In genomic region chr3:197794115-197794514, GRCh38 we compare ENCODE assay signal across 24 cellular contexts. TPM values are rescaled to one million over a fixed set of nuclear protein-coding genes. Genes with fewer than 3 reads are reported as not detected.
DNase-seq lines count a peak whose midpoint lies in the region; ATAC-seq, FAIRE-seq and TF ChIP-seq lines count a peak whose summit lies in the region.
"Had no signal": no experiment of that assay in that cellular context is flagged by ENCODE, and none has a peak within 500 bp of the region (broad histone marks: within the 10 kb centered on the region; RNA-seq: fewer than 3 reads in every experiment).

No MANE protein-coding gene starts in this region.

- no peak for ATAC-seq in IMR-90 (ENCODE audit: low read depth)
- peak; percentile 33 for ATAC-seq in GM12878
- ATAC-seq: K562, left lobe of liver, right cardiac atrium had no signal

- in situ Hi-C loops in IMR-90 (cut with MboI; ENCODE audit: low sequenced_read_pairs) (no loop called here), GM12878 (cut with MboI) (no loop called here)

- H2BK5ac ChIP-seq in IMR-90 (ENCODE audit: low read depth, low read length, poor library complexity, severe bottlenecking) (no peak overlapping the region), trophoblast cell (ENCODE audit: low read depth, low read length, poor library complexity) (no peak overlapping the region)

- H3K27me3 ChIP-seq in DOHH2 (ENCODE audit: control insufficient read depth, low read length): no peaks in the 10 kb centered on the region
- no peaks in the 10 kb centered on the region for H3K27me3 ChIP-seq in IMR-90 (ENCODE audit: control insufficient read depth, insufficient read depth, low read length)
- no peaks in the 10 kb centered on the region for H3K27me3 ChIP-seq in GM12878 (replicated peaks in 1 of 2; ENCODE audit: control insufficient read depth in 2 of 2, insufficient read depth in 2 of 2, low read length in 1 of 2)
- no peaks in the 10 kb centered on the region for H3K27me3 ChIP-seq in trophoblast cell (ENCODE audit: insufficient read depth, low read length)
- no peaks in the 10 kb centered on the region for H3K27me3 ChIP-seq in Caco-2 (replicated peaks; ENCODE audit: control insufficient read depth, insufficient read depth, low read length)
- H3K27me3 ChIP-seq: esophagus squamous epithelium, transverse colon had no signal

- H3K4me3 Mint-ChIP-seq in Caco-2 (ENCODE audit: unreplicated experiment): no peak overlapping the region
- H3K4me3 Mint-ChIP-seq in T-helper 2 cell treated with Interferon-gamma antibody and Interleukin-4, amounts not matched to agents 5 μg/mL and 100 μg/mL, for 36 hours: no peak overlapping the region

- no peak overlapping the region for H3K4ac ChIP-seq in IMR-90 (ENCODE audit: low read depth, low read length)
- peak overlapping the region; percentile 86 for H3K4ac ChIP-seq in trophoblast cell (ENCODE audit: low read depth, low read length)

- H3K36me3 Mint-ChIP-seq in Caco-2 (ENCODE audit: insufficient read depth, unreplicated experiment): peaks cover 9% of the 10 kb centered on the region
- peaks cover 9% of the 10 kb centered on the region for H3K36me3 Mint-ChIP-seq in T-helper 2 cell treated with Interferon-gamma antibody and Interleukin-4, amounts not matched to agents 5 μg/mL and 100 μg/mL, for 36 hours (ENCODE audit: low read depth)

- H3K9ac ChIP-seq in IMR-90 (ENCODE audit: low read depth, low read length) (no peak overlapping the region), GM12878 (ENCODE audit: control insufficient read depth, insufficient read depth, low read length) (no peak overlapping the region), trophoblast cell (ENCODE audit: low read length) (no peak overlapping the region)

- RAD21 ChIA-PET in GM12878 (lab: Charles Lee; ENCODE audit: unreplicated experiment): interaction anchor here (1.2 to 6.2 kb wide), 5 partner anchors 8 to 63 kb away, joined by 3 to 53 read pairs (median 5); no protein-coding TSS in a partner anchor

- no peaks in the 10 kb centered on the region for H3K9me3 Mint-ChIP-seq in Caco-2 (ENCODE audit: unreplicated experiment)
- H3K9me3 Mint-ChIP-seq in T-helper 2 cell treated with Interferon-gamma antibody and Interleukin-4, amounts not matched to agents 5 μg/mL and 100 μg/mL, for 36 hours: no peaks in the 10 kb centered on the region
- H3K9me3 Mint-ChIP-seq: central memory CD8-positive, alpha-beta T cell had no signal

- intact Hi-C loops in IMR-90 (cut with micrococcal nuclease): no loop called here
- intact Hi-C loops in GM12878 (cut with micrococcal nuclease; ENCODE audit: unreplicated experiment): no loop called here
- intact Hi-C loops in Caco-2 (cut with micrococcal nuclease; ENCODE audit: unreplicated experiment): no loop called here

- H2BK15ac ChIP-seq in IMR-90 (ENCODE audit: low read depth, low read length): no peak overlapping the region

- H2AFZ ChIP-seq in IMR-90 (replicated peaks; ENCODE audit: low read length, poor library complexity) (no peak overlapping the region), GM12878 (ENCODE audit: control insufficient read depth, low read depth, low read length) (no peak overlapping the region), trophoblast cell (ENCODE audit: insufficient read depth, low read length, poor library complexity) (no peak overlapping the region)

- no peak overlapping the region for H3K56ac ChIP-seq in IMR-90 (ENCODE audit: extremely low read depth, insufficient read depth, low read length)

- no peak overlapping the region for H4K8ac ChIP-seq in IMR-90 (ENCODE audit: low read depth in 2 of 2, low read length in 2 of 2)
- H4K8ac ChIP-seq in trophoblast cell (ENCODE audit: low read depth, low read length): no peak overlapping the region

- no peak for TF ChIP-seq POLR2A in IMR-90 (IDR thresholded peaks at IDR 0.05; ENCODE audit: low read depth, low read length)
- TF ChIP-seq POLR2A in GM12878 (IDR thresholded peaks at IDR 0.05; ENCODE audit: low read depth, low read length): no peak

- TF ChIP-seq CTCF in DOHH2 (IDR thresholded peaks at IDR 0.05; ENCODE audit: low read depth, low read length, poor library complexity, severe bottlenecking): no peak
- TF ChIP-seq CTCF in IMR-90 (conservative IDR thresholded peaks at IDR 0.05; ENCODE audit: low read depth, low read length): no peak
- TF ChIP-seq CTCF in GM12878 (IDR thresholded peaks at IDR 0.05 in 2 of 3, conservative IDR thresholded peaks at IDR 0.05 in 1 of 3; ENCODE audit: control insufficient read depth in 2 of 3, extremely low read depth in 1 of 3, insufficient read depth in 1 of 3, low read depth in 3 of 3, low read length in 3 of 3): no peak
- TF ChIP-seq CTCF in Caco-2 (IDR thresholded peaks at IDR 0.05; ENCODE audit: insufficient read depth in 1 of 2, low read depth in 1 of 2, low read length in 1 of 2, severe bottlenecking in 1 of 2, unreplicated experiment in 1 of 2): no peak

- no peaks in the 10 kb centered on the region for H3K4me1 Mint-ChIP-seq in Caco-2 (ENCODE audit: low read depth, unreplicated experiment)
- H3K4me1 Mint-ChIP-seq in T-helper 2 cell treated with Interferon-gamma antibody and Interleukin-4, amounts not matched to agents 5 μg/mL and 100 μg/mL, for 36 hours (ENCODE audit: low read depth): peaks cover 35% of the 10 kb centered on the region

- H3K4me3 ChIP-seq in DOHH2 (ENCODE audit: low read length) (peak overlapping the region; percentile 54), IMR-90 (ENCODE audit: insufficient read depth, low read depth, low read length) (no peak overlapping the region), GM12878 (peak overlapping the region; percentile 70), trophoblast cell (ENCODE audit: low read depth, low read length) (no peak overlapping the region), Caco-2 (ENCODE audit: low read depth, low read length) (no peak overlapping the region)
- H3K4me3 ChIP-seq: K562, transverse colon had no signal

- H3K36me3 ChIP-seq in DOHH2 (ENCODE audit: control insufficient read depth, low read length) (peaks cover 4% of the 10 kb centered on the region), IMR-90 (ENCODE audit: control insufficient read depth, insufficient read depth, low read length) (no peaks in the 10 kb centered on the region), GM12878 (ENCODE audit: control insufficient read depth in 2 of 2, insufficient read depth in 2 of 2, low read length in 1 of 2) (no peaks in the 10 kb centered on the region), trophoblast cell (ENCODE audit: control insufficient read depth in 1 of 2, insufficient read depth in 2 of 2, low read length in 2 of 2) (no peaks in the 10 kb centered on the region), Caco-2 (ENCODE audit: control insufficient read depth, insufficient read depth, low read length) (no peaks in the 10 kb centered on the region)
- H3K36me3 ChIP-seq: esophagus squamous epithelium, transverse colon had no signal

- H3K79me2 ChIP-seq in DOHH2 (ENCODE audit: control insufficient read depth, low read length) (peaks cover 86% of the 10 kb centered on the region), GM12878 (ENCODE audit: control insufficient read depth, insufficient read depth, low read length) (peaks cover 87% of the 10 kb centered on the region), trophoblast cell (ENCODE audit: control insufficient read depth, insufficient read depth, low read length, poor library complexity) (peaks cover 12% of the 10 kb centered on the region)

- no CpG with 5 or more reads among the region's 1 CpG for WGBS in IMR-90 (ENCODE audit: extremely low coverage in 2 of 2, insufficient read length in 1 of 2), 2 experiments
- WGBS in GM12878 (ENCODE audit: insufficient coverage, insufficient replicate concordance, low lambda C conversion rate, missing lambda C conversion rate): 6% methylated on average over 1 of the region's 1 CpG
- no CpG with 5 or more reads among the region's 1 CpG for WGBS in trophoblast cell (ENCODE audit: extremely low coverage, insufficient coverage, insufficient read length)

- H3K4me1 ChIP-seq in DOHH2 (ENCODE audit: control insufficient read depth, low read length) (peaks cover 70% of the 10 kb centered on the region), IMR-90 (ENCODE audit: control insufficient read depth, insufficient read depth, low read length) (peaks cover 11% of the 10 kb centered on the region), GM12878 (ENCODE audit: control insufficient read depth, insufficient read depth, low read length) (peaks cover 35% of the 10 kb centered on the region; the same call in 1 of the 2 replicates), trophoblast cell (ENCODE audit: control insufficient read depth in 1 of 2, insufficient read depth in 2 of 2, low read length in 2 of 2) (peaks cover 0 to 1% of the 10 kb centered on the region in 2 experiments), Caco-2 (no peaks in the 10 kb centered on the region)

- CTCF ChIA-PET in IMR-90 (lab: Yijun Ruan, JAX) (no interaction called here), GM12878 (lab: Yijun Ruan, JAX) (interaction anchor here (1.3 to 2.3 kb wide), 2 partner anchors 9 to 82 kb away, joined by 3 to 10 read pairs; no protein-coding TSS in a partner anchor), Caco-2 (lab: Charles Lee) (no interaction called here)

- no peak overlapping the region for H2AK5ac ChIP-seq in IMR-90 (ENCODE audit: low read depth, low read length)
- H2AK5ac ChIP-seq in trophoblast cell (ENCODE audit: low read length): no peak overlapping the region

- H3K9me1 ChIP-seq in IMR-90 (ENCODE audit: insufficient read depth, low read length): peaks cover 12% of the 10 kb centered on the region

- H3K4me2 ChIP-seq in DOHH2 (ENCODE audit: low read length): peak overlapping the region; percentile 61
- H3K4me2 ChIP-seq in IMR-90 (ENCODE audit: low read depth, low read length): no peak overlapping the region
- peak overlapping the region; percentile 65 for H3K4me2 ChIP-seq in GM12878 (ENCODE audit: control insufficient read depth, insufficient read depth)
- no peak overlapping the region for H3K4me2 ChIP-seq in trophoblast cell (ENCODE audit: low read length)

- H3K27ac Mint-ChIP-seq in Caco-2 (ENCODE audit: unreplicated experiment): no peak overlapping the region
- H3K27ac Mint-ChIP-seq in T-helper 2 cell treated with Interferon-gamma antibody and Interleukin-4, amounts not matched to agents 5 μg/mL and 100 μg/mL, for 36 hours: no peak overlapping the region

- H2BK120ac ChIP-seq in IMR-90 (ENCODE audit: low read depth, low read length) (no peak overlapping the region), trophoblast cell (ENCODE audit: insufficient read depth, low read length, poor library complexity) (no peak overlapping the region)

- H3F3A ChIP-seq in DOHH2 (ENCODE audit: control insufficient read depth, insufficient read depth): peaks cover 13% of the 10 kb centered on the region

- no peak overlapping the region for H2BK12ac ChIP-seq in trophoblast cell (ENCODE audit: low read length)

- no peak for FAIRE-seq in GM12878 (lab: Jason Lieb, UNC)
- FAIRE-seq: D721Med, K562 had no signal

- no peak overlapping the region for H3K27ac ChIP-seq in DOHH2 (ENCODE audit: low read depth, low read length)
- H3K27ac ChIP-seq in IMR-90 (ENCODE audit: insufficient read depth, low read length): no peak overlapping the region
- peak overlapping the region; percentile 66 for H3K27ac ChIP-seq in GM12878 (ENCODE audit: control insufficient read depth, insufficient read depth)
- H3K27ac ChIP-seq in trophoblast cell (ENCODE audit: low read depth, low read length): no peak overlapping the region
- H3K27ac ChIP-seq: VCaP had no signal

- H4K12ac ChIP-seq in trophoblast cell (ENCODE audit: low read depth, low read length): no peak overlapping the region

- H3K18ac ChIP-seq in IMR-90 (ENCODE audit: low read depth, low read length): no peak overlapping the region
- no peak overlapping the region for H3K18ac ChIP-seq in trophoblast cell (ENCODE audit: low read length)

- H3K9me2 ChIP-seq in DOHH2 (replicated peaks; ENCODE audit: control insufficient read depth, low read length): no peaks in the 10 kb centered on the region

- no peak overlapping the region for H2BK20ac ChIP-seq in IMR-90 (ENCODE audit: low read depth, low read length)

- dilution Hi-C loops in IMR-90 (cut with HindIII; ENCODE audit: low sequenced_read_pairs, unreplicated experiment): no loop called here

- no peak for TF ChIP-seq EP300 in GM12878 (IDR thresholded peaks at IDR 0.05; ENCODE audit: borderline replicate concordance in 1 of 2, control insufficient read depth in 1 of 2, low read depth in 2 of 2, low read length in 2 of 2)

- no peak overlapping the region for H3K14ac ChIP-seq in IMR-90 (replicated peaks; ENCODE audit: low read depth, low read length)
- no peak overlapping the region for H3K14ac ChIP-seq in trophoblast cell (ENCODE audit: low read length)

- H4K20me1 ChIP-seq in DOHH2 (ENCODE audit: control insufficient read depth, insufficient read depth, low read depth, low read length) (peaks cover 13% of the 10 kb centered on the region), IMR-90 (ENCODE audit: insufficient read depth, low read length) (peaks cover 74% of the 10 kb centered on the region), GM12878 (ENCODE audit: control insufficient read depth, insufficient read depth) (no peaks in the 10 kb centered on the region)

- H3K79me1 ChIP-seq in IMR-90 (ENCODE audit: low read depth in 1 of 2, low read length in 2 of 2) (peaks cover 13 to 58% of the 10 kb centered on the region in 2 experiments), trophoblast cell (ENCODE audit: low read length) (peaks cover 11% of the 10 kb centered on the region)

- H3K23ac ChIP-seq in IMR-90 (ENCODE audit: low read depth, low read length) (peak overlapping the region; percentile 12; the same call in 1 of the 2 replicates), trophoblast cell (ENCODE audit: low read length) (no peak overlapping the region)

- no peak overlapping the region for H2AK9ac ChIP-seq in IMR-90 (replicated peaks; ENCODE audit: low read depth, low read length, poor library complexity)

- H4K91ac ChIP-seq in IMR-90 (ENCODE audit: insufficient read depth, low read depth, low read length) (no peak overlapping the region), trophoblast cell (ENCODE audit: low read depth, low read length) (no peak overlapping the region)

- SMC1A ChIA-PET in GM12878 (lab: Charles Lee; ENCODE audit: uncharacterized antibody, unreplicated experiment): interaction anchor here (0.6 to 4.6 kb wide), 6 partner anchors 7 to 112 kb away, joined by 3 to 56 read pairs (median 4); no protein-coding TSS in a partner anchor

- no peak for TF ChIP-seq RAD21 in IMR-90 (IDR thresholded peaks at IDR 0.05; ENCODE audit: low read length)
- no peak for TF ChIP-seq RAD21 in GM12878 (IDR thresholded peaks at IDR 0.05; ENCODE audit: insufficient read depth, low read depth, low read length)

- POLR2A ChIA-PET in IMR-90 (lab: Charles Lee; ENCODE audit: unreplicated experiment) (no interaction called here), GM12878 (lab: Charles Lee) (interaction anchor here (1.2 to 4.3 kb wide), 4 partner anchors 10 to 81 kb away, joined by 4 to 46 read pairs (median 8); no protein-coding TSS in a partner anchor), Caco-2 (lab: Charles Lee) (no interaction called here)

- H3K27me3 Mint-ChIP-seq in Caco-2 (ENCODE audit: insufficient read depth, unreplicated experiment): no peaks in the 10 kb centered on the region
- H3K27me3 Mint-ChIP-seq in T-helper 2 cell treated with Interferon-gamma antibody and Interleukin-4, amounts not matched to agents 5 μg/mL and 100 μg/mL, for 36 hours (ENCODE audit: low read depth): no peaks in the 10 kb centered on the region
- H3K27me3 Mint-ChIP-seq: central memory CD8-positive, alpha-beta T cell had no signal

- H3K9me3 ChIP-seq in DOHH2 (ENCODE audit: control insufficient read depth, insufficient read depth, low read length) (no peaks in the 10 kb centered on the region), IMR-90 (ENCODE audit: control insufficient read depth, insufficient read depth, low read length) (no peaks in the 10 kb centered on the region), GM12878 (replicated peaks; ENCODE audit: control insufficient read depth, insufficient read depth, low read length) (no peaks in the 10 kb centered on the region; the same call in 2 of the 3 replicates), trophoblast cell (ENCODE audit: insufficient read depth, low read depth, low read length) (no peaks in the 10 kb centered on the region), Caco-2 (no peaks in the 10 kb centered on the region)
- H3K9me3 ChIP-seq: esophagus squamous epithelium, transverse colon had no signal

- H4K5ac ChIP-seq in IMR-90 (ENCODE audit: low read depth, low read length): no peak overlapping the region

- BruUV-seq in IMR-90 (replicated peaks; lab: Mats Ljungman, UMichigan) (no TSS peak), GM12878 (replicated peaks; lab: Mats Ljungman, UMichigan) (no TSS peak), Caco-2 (replicated peaks; lab: Mats Ljungman, UMichigan) (no TSS peak)

- DNase-seq in IMR-90: no peak
- DNase-seq in GM12878 (ENCODE audit: low read depth, low spot score): no peak
- DNase-seq in trophoblast cell: no peak
- no peak for DNase-seq in Caco-2
- DNase-seq in T-helper 2 cell treated with Interferon-gamma antibody and Interleukin-4, amounts not matched to agents 5 μg/mL and 100 μg/mL, for 36 hours (ENCODE audit: low spot score): no peak
- no peak for DNase-seq in DMS 273 (lab: John Stamatoyannopoulos, UW; ENCODE audit: unreplicated experiment)
- DNase-seq in iPS-NIHi7 (ENCODE audit: extremely low spot score): no peak
- DNase-seq: activated CD4-positive, alpha-beta T cell treated with anti-CD3 and anti-CD28 coated beads, Interleukin-2, amount 50 U/mL, for 48 hours; activated naive CD4-positive, alpha-beta T cell; AML-193; effector CD4-positive, alpha-beta T cell; esophagus squamous epithelium; GDM1; NCI-H1048; right cardiac atrium; Right ventricle myocardium superior; stimulated activated naive CD8-positive, alpha-beta T cell treated with anti-CD3 and anti-CD28 coated beads, Interleukin-15, Interleukin-2, amounts not matched to agents 100 U/mL and 50 U/mL, for 24 hours; transverse colon had no signal

RNA-seq across cellular contexts. Expression of gene LRCH3, which starts 3.1 kb away (rescaled TPM):
- total RNA-seq in IMR-90 (2012; rRNA removed) (28.5 and 33.1 TPM in 2 replicates), GM12878 (2014; rRNA removed) (39.8 and 44.6 TPM in 2 replicates), GM12878 (2014; rRNA removed; fragmentation: Illumina TruSeq; extraction: Trizol) (41.5 and 50.4 TPM in 2 replicates), GM12878 (2021) (40.0 and 48.3 TPM in 2 replicates), Caco-2 (2022) (38.7 and 51.8 TPM in 2 replicates)
- polyA plus RNA-seq in IMR-90 (2012; rRNA removed) (30.4 and 40.5 TPM in 2 replicates), GM12878 (2011; rRNA removed) (111 and 132 TPM in 2 replicates), GM12878 (2014; fragmentation: Illumina TruSeq; extraction: Trizol) (44.9 and 49.5 TPM in 2 replicates), GM12878 (2014; fragmentation: Nextera tagmentation; extraction: Ambion mirVana) (1 to 10 TPM; 3.9 to 7.3 TPM), GM12878 (2014; rRNA removed) (133 and 136 TPM in 2 replicates), GM12878 (2016; fragmentation: Nextera tagmentation; extraction: Ambion mirVana) (10 to 100 TPM; 26.6 to 26.8 TPM)
- polyA plus RNA-seq in IMR-90 (2012; cell fraction: cytosol; rRNA removed): 14.1 and 42.1 TPM in 2 replicates
- polyA plus RNA-seq in IMR-90 (2012; cell fraction: nucleus; rRNA removed; ENCODE audit: low replicate concordance): 19.7 and 60.8 TPM in 2 replicates
- total RNA-seq in GM12878 (2013; cell fraction: nucleolus; rRNA removed): 357 and 406 TPM in 2 replicates
- polyA plus RNA-seq in GM12878 (2011; ENCODE audit: low read depth): 22.3 TPM
- 95.9 and 99.7 TPM in 2 replicates for polyA plus RNA-seq in GM12878 (2011; cell fraction: cytosol; rRNA removed)
- polyA plus RNA-seq in GM12878 (2011; cell fraction: nucleus; rRNA removed): 131 and 218 TPM in 2 replicates
- 25.2 and 25.3 TPM in 2 replicates for polyA plus RNA-seq in GM12878 (2012)
- 169 and 228 TPM in 2 replicates for polyA minus RNA-seq in GM12878 (2011; rRNA and poly(A)+ RNA removed)
- polyA minus RNA-seq in GM12878 (2011; cell fraction: cytosol; rRNA and poly(A)+ RNA removed): 25.3 and 42.1 TPM in 2 replicates
- polyA minus RNA-seq in GM12878 (2011; cell fraction: nucleus; rRNA and poly(A)+ RNA removed): 61.1 and 89.3 TPM in 2 replicates
- polyA plus RNA-seq in trophoblast cell (2013): 22.8 and 24.3 TPM in 2 replicates

RNA-seq across cellular contexts. Expression of gene FYTTD1, which starts 44.4 kb away (rescaled TPM):
- total RNA-seq in IMR-90 (2012; rRNA removed) (50.2 and 67.2 TPM in 2 replicates), GM12878 (2014; rRNA removed) (48.3 and 63.8 TPM in 2 replicates), GM12878 (2014; rRNA removed; fragmentation: Illumina TruSeq; extraction: Trizol) (61.5 and 64.6 TPM in 2 replicates), GM12878 (2021) (64.6 and 71.3 TPM in 2 replicates), Caco-2 (2022) (39.5 and 41.6 TPM in 2 replicates)
- polyA plus RNA-seq in IMR-90 (2012; rRNA removed) (15.4 and 20.4 TPM in 2 replicates), GM12878 (2011; rRNA removed) (43.2 and 76.1 TPM in 2 replicates), GM12878 (2014; fragmentation: Illumina TruSeq; extraction: Trizol) (82.3 and 101 TPM in 2 replicates), GM12878 (2014; fragmentation: Nextera tagmentation; extraction: Ambion mirVana) (10 to 100 TPM; 25.5 to 35.5 TPM), GM12878 (2014; rRNA removed) (54.2 and 65.6 TPM in 2 replicates), GM12878 (2016; fragmentation: Nextera tagmentation; extraction: Ambion mirVana) (100 to 1,000 TPM in 1 of 2 experiments, 10 to 100 TPM in 1; 98.9 to 101 TPM)
- 2.2 and 3.6 TPM in 2 replicates for polyA plus RNA-seq in IMR-90 (2012; cell fraction: cytosol; rRNA removed)
- polyA plus RNA-seq in IMR-90 (2012; cell fraction: nucleus; rRNA removed; ENCODE audit: low replicate concordance): 1.6 and 12.9 TPM in 2 replicates
- 25.4 and 27.5 TPM in 2 replicates for total RNA-seq in GM12878 (2013; cell fraction: nucleolus; rRNA removed)
- polyA plus RNA-seq in GM12878 (2011; ENCODE audit: low read depth): 15.6 TPM
- polyA plus RNA-seq in GM12878 (2011; cell fraction: cytosol; rRNA removed): 10.8 and 19.8 TPM in 2 replicates
- polyA plus RNA-seq in GM12878 (2011; cell fraction: nucleus; rRNA removed): 10.2 and 11.0 TPM in 2 replicates
- polyA plus RNA-seq in GM12878 (2012): 26.0 and 32.2 TPM in 2 replicates
- polyA minus RNA-seq in GM12878 (2011; rRNA and poly(A)+ RNA removed): 22.0 and 35.8 TPM in 2 replicates
- polyA minus RNA-seq in GM12878 (2011; cell fraction: cytosol; rRNA and poly(A)+ RNA removed): 15.8 and 20.3 TPM in 2 replicates
- 4.0 and 7.4 TPM in 2 replicates for polyA minus RNA-seq in GM12878 (2011; cell fraction: nucleus; rRNA and poly(A)+ RNA removed)
- polyA plus RNA-seq in trophoblast cell (2013): 35.2 and 36.3 TPM in 2 replicates

RNA-seq across cellular contexts. Expression of gene RUBCN, which starts 57.4 kb away (rescaled TPM):
- total RNA-seq in IMR-90 (2012; rRNA removed): 8.3 and 10.8 TPM in 2 replicates
- polyA plus RNA-seq in IMR-90 (2012; rRNA removed): 11.8 and 12.6 TPM in 2 replicates
- 6.2 and 10.4 TPM in 2 replicates for polyA plus RNA-seq in IMR-90 (2012; cell fraction: cytosol; rRNA removed)
- polyA plus RNA-seq in IMR-90 (2012; cell fraction: nucleus; rRNA removed; ENCODE audit: low replicate concordance): 31.5 and 32.7 TPM in 2 replicates
- total RNA-seq in GM12878 (2013; cell fraction: nucleolus; rRNA removed): 111 and 115 TPM in 2 replicates
- total RNA-seq in GM12878 (2014; rRNA removed): 39.0 and 43.9 TPM in 2 replicates
- total RNA-seq in GM12878 (2014; rRNA removed; fragmentation: Illumina TruSeq; extraction: Trizol): 27.1 and 28.1 TPM in 2 replicates
- total RNA-seq in GM12878 (2021): 74.8 and 79.9 TPM in 2 replicates
- 31.9 TPM for polyA plus RNA-seq in GM12878 (2011; ENCODE audit: low read depth)
- 15.6 and 24.0 TPM in 2 replicates for polyA plus RNA-seq in GM12878 (2011; rRNA removed)
- polyA plus RNA-seq in GM12878 (2011; cell fraction: cytosol; rRNA removed): 25.5 and 30.7 TPM in 2 replicates
- 58.0 and 65.4 TPM in 2 replicates for polyA plus RNA-seq in GM12878 (2011; cell fraction: nucleus; rRNA removed)
- 32.0 and 41.2 TPM in 2 replicates for polyA plus RNA-seq in GM12878 (2012)
- 36.9 and 37.1 TPM in 2 replicates for polyA plus RNA-seq in GM12878 (2014; fragmentation: Illumina TruSeq; extraction: Trizol)
- polyA plus RNA-seq in GM12878 (2014; fragmentation: Nextera tagmentation; extraction: Ambion mirVana): 10 to 100 TPM; 15.5 to 25.5 TPM
- 55.8 and 61.4 TPM in 2 replicates for polyA plus RNA-seq in GM12878 (2014; rRNA removed)
- 10 to 100 TPM; 51.1 to 52.5 TPM for polyA plus RNA-seq in GM12878 (2016; fragmentation: Nextera tagmentation; extraction: Ambion mirVana)
- polyA minus RNA-seq in GM12878 (2011; rRNA and poly(A)+ RNA removed): 44.8 and 57.2 TPM in 2 replicates
- 17.2 and 25.2 TPM in 2 replicates for polyA minus RNA-seq in GM12878 (2011; cell fraction: cytosol; rRNA and poly(A)+ RNA removed)
- 34.0 and 51.4 TPM in 2 replicates for polyA minus RNA-seq in GM12878 (2011; cell fraction: nucleus; rRNA and poly(A)+ RNA removed)
- 12.4 and 13.2 TPM in 2 replicates for polyA plus RNA-seq in trophoblast cell (2013)
- 10.6 and 14.5 TPM in 2 replicates for total RNA-seq in Caco-2 (2022)

Comparison
In these comparisons a context has a peak if more than half of its experiments do, and no peak if none do; other contexts are left out.
1. H3K4me2 ChIP-seq: peak in DOHH2 (single experiment) and GM12878 (single experiment); none in IMR-90 (single experiment) and trophoblast cell (single experiment).
2. H3K4me3 ChIP-seq: peak in DOHH2 (single experiment) and GM12878 (single experiment); none in IMR-90 (single experiment), trophoblast cell (single experiment) and Caco-2 (single experiment).